17 cellular contexts compared by ENCODE assay signal in genomic region chr10:5068274-5069017, GRCh38. TPM values are rescaled to one million over a fixed set of nuclear protein-coding genes. Genes with fewer than 3 reads are reported as not detected.
DNase-seq lines count a peak whose midpoint lies in the region; ATAC-seq, FAIRE-seq and TF ChIP-seq lines count a peak whose summit lies in the region.
"Had no signal": no experiment of that assay in that cellular context is flagged by ENCODE, and none has a peak within 500 bp of the region (broad histone marks: within the 10 kb centered on the region; RNA-seq: fewer than 3 reads in every experiment).

No MANE protein-coding gene starts in this region.

- H3K4me3 ChIP-seq in A549 (no peak overlapping the region), adipocyte (ENCODE audit: low read length) (peak overlapping the region; percentile 74), mesenchymal stem cell (ENCODE audit: insufficient read depth in 1 of 2, low read depth in 1 of 2, low read length in 2 of 2) (no peak overlapping the region), left lung (no peak overlapping the region)
- H3K4me3 ChIP-seq: HAP-1 had no signal

- H3K23ac ChIP-seq in mesenchymal stem cell (ENCODE audit: low read length in 2 of 2): no peak overlapping the region

- no peak overlapping the region for H4K8ac ChIP-seq in mesenchymal stem cell (ENCODE audit: low read length)

- peak; percentile 18 for FAIRE-seq in A549 (lab: Jason Lieb, UNC)
- FAIRE-seq in urothelium cell line (lab: Jason Lieb, UNC): no peak
- FAIRE-seq: GM19239 had no signal

- H2AK5ac ChIP-seq in mesenchymal stem cell (ENCODE audit: low read length, severe bottlenecking): no peak overlapping the region

- H3K4ac ChIP-seq in mesenchymal stem cell (ENCODE audit: low read depth in 1 of 2, low read length in 2 of 2): no peak overlapping the region

- peak overlapping the region; percentile 95 to 96 for H3K27ac ChIP-seq in A549
- H3K27ac ChIP-seq in mesenchymal stem cell (ENCODE audit: low read length, poor library complexity, severe bottlenecking): no peak overlapping the region
- no peak overlapping the region for H3K27ac ChIP-seq in left lung

- H3K4me1 ChIP-seq in A549 (peaks cover 48% of the 10 kb centered on the region), adipocyte (ENCODE audit: control insufficient read depth, insufficient read depth, low read length) (peaks cover 59% of the 10 kb centered on the region), mesenchymal stem cell (ENCODE audit: control insufficient read depth, insufficient read depth, low read depth, low read length) (peaks cover 7% of the 10 kb centered on the region), left lung (peaks cover 11 to 13% of the 10 kb centered on the region in 2 donors)

- H3K79me1 ChIP-seq in mesenchymal stem cell (replicated peaks; ENCODE audit: low read length, poor library complexity, severe bottlenecking): no peaks in the 10 kb centered on the region

- H3K9ac ChIP-seq in adipocyte (ENCODE audit: low read length) (peak overlapping the region; percentile 78), mesenchymal stem cell (ENCODE audit: low read length) (peak overlapping the region; percentile 55)

- WGBS in A549 (ENCODE audit: missing lambda C conversion rate): 79% methylated on average over 1 of the region's 1 CpG
- WGBS in mesenchymal stem cell: 90% methylated on average over 1 of the region's 1 CpG

- CTCF ChIA-PET in A549 (lab: Yijun Ruan, JAX): no interaction called here

- TF ChIP-seq RAD21 in A549 (conservative IDR thresholded peaks at IDR 0.05 in 1 of 2, IDR thresholded peaks at IDR 0.05 in 1 of 2): no peak

- no peak overlapping the region for H2BK120ac ChIP-seq in mesenchymal stem cell (ENCODE audit: low read depth, low read length)

- TF ChIP-seq EP300 in A549 (IDR thresholded peaks at IDR 0.05): no peak

- H3K4me2 ChIP-seq in A549 (peak overlapping the region; percentile 6; the same call in 1 of the 3 replicates), mesenchymal stem cell (ENCODE audit: low read length, poor library complexity, severe bottlenecking) (no peak overlapping the region)

- peak overlapping the region in 1 of 2 experiments; percentile 21 for H2BK12ac ChIP-seq in mesenchymal stem cell (ENCODE audit: low read length in 2 of 2)

- no peak for TF ChIP-seq CTCF in A549 (IDR thresholded peaks at IDR 0.05)
- TF ChIP-seq CTCF in left lung (IDR thresholded peaks at IDR 0.05): no peak

- DNase-seq in A549 (ENCODE audit: low read depth in 1 of 2, low spot score in 1 of 2) (no peak), adipocyte (ENCODE audit: low read depth) (no peak), erythroblast (lab: John Stamatoyannopoulos, UW) (peak; percentile 20 to 53), mesenchymal stem cell (no peak), left lung (no peak), urothelium cell line (ENCODE audit: low spot score) (no peak), NCI-H2196 treated with DMSO at 0.1 percent for 48 hours (lab: John Stamatoyannopoulos, UW; ENCODE audit: unreplicated experiment) (no peak)
- DNase-seq: ACHN; BE2C; C1 segment of cervical spinal cord; CD4-positive, CD25-positive, alpha-beta regulatory T cell; DMS153; DMS79 treated with DMSO at 0.1 percent for 48 hours; GF-D8 had no signal

- ATAC-seq in A549 (no peak), left lung (no peak), HG03439 (IDR thresholded peaks at IDR 0.05; ENCODE audit: unreplicated experiment) (no peak)

- TF ChIP-seq POLR2A in A549 (IDR thresholded peaks at IDR 0.05; ENCODE audit: low read length) (no peak), erythroblast (IDR thresholded peaks at IDR 0.05; ENCODE audit: low read length) (no peak)

- H2BK15ac ChIP-seq in mesenchymal stem cell (ENCODE audit: low read depth, poor library complexity, severe bottlenecking): no peak overlapping the region

- intact Hi-C loops in left lung (cut with DNase I): no loop called here

- no peak overlapping the region for H3K18ac ChIP-seq in mesenchymal stem cell (ENCODE audit: low read depth in 1 of 2, low read length in 2 of 2)

- no peak overlapping the region for H2BK5ac ChIP-seq in mesenchymal stem cell (ENCODE audit: low read depth, low read length, poor library complexity, severe bottlenecking)

- H2AFZ ChIP-seq in mesenchymal stem cell (ENCODE audit: low read depth, low read length): no peak overlapping the region

- H3K27me3 ChIP-seq in adipocyte (replicated peaks; ENCODE audit: control insufficient read depth, insufficient read depth, low read length) (no peaks in the 10 kb centered on the region), mesenchymal stem cell (ENCODE audit: control insufficient read depth in 1 of 2, insufficient read depth in 1 of 2, low read length in 2 of 2) (no peaks in the 10 kb centered on the region), left lung (no peaks in the 10 kb centered on the region)
- H3K27me3 ChIP-seq: BE2C had no signal

- H4K91ac ChIP-seq in mesenchymal stem cell (ENCODE audit: low read length): peak overlapping the region; percentile 61

- no peak overlapping the region for H3K14ac ChIP-seq in mesenchymal stem cell (ENCODE audit: low read length in 2 of 2)

- H3K9me3 ChIP-seq in A549: peaks cover 38% of the 10 kb centered on the region
- no peaks in the 10 kb centered on the region for H3K9me3 ChIP-seq in adipocyte (ENCODE audit: control insufficient read depth, low read length)
- H3K9me3 ChIP-seq in mesenchymal stem cell (ENCODE audit: control insufficient read depth, low read length): no peaks in the 10 kb centered on the region
- H3K9me3 ChIP-seq in left lung: peaks cover 0 to 2% of the 10 kb centered on the region in 2 donors
- H3K9me3 ChIP-seq: BE2C, HAP-1 had no signal

- H3K36me3 ChIP-seq in adipocyte (ENCODE audit: control insufficient read depth, insufficient read depth, low read length, severe bottlenecking): no peaks in the 10 kb centered on the region
- H3K36me3 ChIP-seq in mesenchymal stem cell (ENCODE audit: control insufficient read depth in 1 of 2, insufficient read depth in 2 of 2, low read depth in 1 of 2, low read length in 2 of 2): no peaks in the 10 kb centered on the region
- no peaks in the 10 kb centered on the region for H3K36me3 ChIP-seq in left lung
- H3K36me3 ChIP-seq: BE2C, HAP-1 had no signal

- POLR2A ChIA-PET in A549 (lab: Yijun Ruan, JAX): no interaction called here

TF ChIP-seq in A549, 52 proteins besides CTCF, POLR2A, EP300 and RAD21:
- TF ChIP-seq HOXB13 (CRISPR knock-in tag; IDR thresholded peaks at IDR 0.05; ENCODE audit: low read depth) (no peak), EHMT2 (IDR thresholded peaks at IDR 0.05; ENCODE audit: low read depth) (no peak), TFCP2L1 (CRISPR knock-in tag; IDR thresholded peaks at IDR 0.05) (no peak), KDM1A (IDR thresholded peaks at IDR 0.05; ENCODE audit: low read depth) (no peak), ZFP36 (IDR thresholded peaks at IDR 0.05; ENCODE audit: borderline replicate concordance, partially characterized antibody) (no peak), MAFK (IDR thresholded peaks at IDR 0.05; ENCODE audit: partially characterized antibody) (peak; percentile 37), KDM5A (IDR thresholded peaks at IDR 0.05) (no peak), BHLHE40 (IDR thresholded peaks at IDR 0.05; ENCODE audit: low read depth, low read length) (no peak)

RNA-seq across cellular contexts. Expression of gene AKR1C3, which starts 25.8 kb away (rescaled TPM):
- polyA plus RNA-seq in A549 (2011; rRNA removed): 3,820 and 4,867 TPM in 2 replicates
- polyA plus RNA-seq in A549 (2012; cell fraction: cytosol; rRNA removed): 1,990 and 2,211 TPM in 2 replicates
- polyA plus RNA-seq in A549 (2012; cell fraction: nucleus; rRNA removed): 1,508 and 2,046 TPM in 2 replicates
- 1,744 to 2,157 TPM (median 1,998 TPM) in 3 replicates for polyA plus RNA-seq in A549 (2017; fragmentation: RNase III; extraction: RNeasy Plus Mini Kit Qiagen cat#74134 plus additional on column Dnase treatment)
- 1,379 and 1,525 TPM in 2 replicates for polyA minus RNA-seq in A549 (2011; rRNA and poly(A)+ RNA removed)
- polyA plus RNA-seq in mesenchymal stem cell (2013, experiment 1 of 2): 3.9 TPM
- 5.0 TPM for polyA plus RNA-seq in mesenchymal stem cell (2013, experiment 2 of 2)
- total RNA-seq in left lung: 10 to 100 TPM; 47.1 to 88.3 TPM

Comparison
In these comparisons a context has a peak if more than half of its experiments do, and no peak if none do; other contexts are left out.
1. DNase-seq: peak in erythroblast (2 of 2); none in A549 (0 of 2), adipocyte (single experiment), mesenchymal stem cell (single experiment), left lung (0 of 2), urothelium cell line (single experiment) and NCI-H2196 treated with DMSO at 0.1 percent for 48 hours (single experiment).
2. H3K27ac ChIP-seq: peak in A549 (2 of 2); none in mesenchymal stem cell (single experiment) and left lung (0 of 2).